1 cellular context compared by ENCODE assay signal in the genomic region with DNA sequence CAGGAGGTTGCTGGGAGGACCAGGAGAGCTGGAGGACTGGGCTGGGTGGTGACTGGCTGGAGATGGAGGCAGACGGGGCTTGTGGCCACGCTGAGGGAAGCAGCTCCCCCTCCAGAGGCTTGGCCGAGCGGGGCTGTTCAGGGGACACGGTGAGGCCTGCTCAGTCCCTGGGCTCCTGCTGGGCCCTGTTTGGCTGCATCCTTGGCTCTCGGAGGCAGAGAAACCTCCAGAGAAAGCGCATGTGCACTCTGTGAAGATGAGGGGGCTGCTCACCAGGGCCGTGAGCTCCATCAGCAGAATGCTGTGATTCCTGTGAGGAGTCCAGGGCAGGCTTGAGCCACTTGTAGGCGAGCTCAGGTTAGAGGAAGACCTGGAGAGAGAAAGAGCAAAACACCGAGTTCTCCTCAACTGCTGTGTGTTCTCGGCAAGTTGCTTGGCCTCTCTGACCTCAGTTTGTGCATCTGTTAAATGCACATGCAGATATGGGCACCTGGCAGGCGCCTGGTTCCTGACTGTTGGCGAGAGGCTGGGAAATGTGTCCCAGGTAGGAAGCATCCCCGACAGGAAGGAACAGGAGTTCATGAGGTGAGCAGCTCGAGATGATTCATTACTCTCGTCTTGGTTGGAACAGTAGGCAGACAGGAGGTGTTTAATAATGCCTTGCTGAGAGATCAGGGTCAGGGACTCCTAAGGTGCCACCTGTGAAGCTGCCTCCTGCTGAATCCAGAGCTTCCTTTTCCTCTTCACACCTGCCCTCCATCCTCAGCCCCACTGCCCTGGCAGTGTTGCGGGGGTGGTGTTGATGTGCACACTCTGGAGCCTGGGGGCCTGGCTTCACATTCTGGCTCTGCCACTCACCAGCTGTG.
TF ChIP-seq lines count a peak whose summit lies in the region.

No MANE protein-coding gene starts in this region.

TF ChIP-seq in H1, 55 proteins besides CTCF, POLR2A, EP300 and RAD21:
- TF ChIP-seq CBX5 (IDR thresholded peaks at IDR 0.05; ENCODE audit: low read depth, low read length) = no peak
- TF ChIP-seq FOSL1 (IDR thresholded peaks at IDR 0.05; ENCODE audit: insufficient read depth, low read depth, low read length) = no peak
- TF ChIP-seq YY1 (IDR thresholded peaks at IDR 0.05; ENCODE audit: low read depth, low read length) = no peak
- TF ChIP-seq KDM1A (IDR thresholded peaks at IDR 0.05; ENCODE audit: borderline replicate concordance, low read length) = 0 out of 2 replicates have a peak, but pooled peaks have one; percentile 27
- TF ChIP-seq, protein P1, sequence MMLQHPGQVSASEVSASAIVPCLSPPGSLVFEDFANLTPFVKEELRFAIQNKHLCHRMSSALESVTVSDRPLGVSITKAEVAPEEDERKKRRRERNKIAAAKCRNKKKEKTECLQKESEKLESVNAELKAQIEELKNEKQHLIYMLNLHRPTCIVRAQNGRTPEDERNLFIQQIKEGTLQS (IDR thresholded peaks at IDR 0.05; ENCODE audit: insufficient read depth, low read depth, low read length) = no peak
